Comparison of ENCODE assay signal across 8 cellular contexts in the genomic region with DNA sequence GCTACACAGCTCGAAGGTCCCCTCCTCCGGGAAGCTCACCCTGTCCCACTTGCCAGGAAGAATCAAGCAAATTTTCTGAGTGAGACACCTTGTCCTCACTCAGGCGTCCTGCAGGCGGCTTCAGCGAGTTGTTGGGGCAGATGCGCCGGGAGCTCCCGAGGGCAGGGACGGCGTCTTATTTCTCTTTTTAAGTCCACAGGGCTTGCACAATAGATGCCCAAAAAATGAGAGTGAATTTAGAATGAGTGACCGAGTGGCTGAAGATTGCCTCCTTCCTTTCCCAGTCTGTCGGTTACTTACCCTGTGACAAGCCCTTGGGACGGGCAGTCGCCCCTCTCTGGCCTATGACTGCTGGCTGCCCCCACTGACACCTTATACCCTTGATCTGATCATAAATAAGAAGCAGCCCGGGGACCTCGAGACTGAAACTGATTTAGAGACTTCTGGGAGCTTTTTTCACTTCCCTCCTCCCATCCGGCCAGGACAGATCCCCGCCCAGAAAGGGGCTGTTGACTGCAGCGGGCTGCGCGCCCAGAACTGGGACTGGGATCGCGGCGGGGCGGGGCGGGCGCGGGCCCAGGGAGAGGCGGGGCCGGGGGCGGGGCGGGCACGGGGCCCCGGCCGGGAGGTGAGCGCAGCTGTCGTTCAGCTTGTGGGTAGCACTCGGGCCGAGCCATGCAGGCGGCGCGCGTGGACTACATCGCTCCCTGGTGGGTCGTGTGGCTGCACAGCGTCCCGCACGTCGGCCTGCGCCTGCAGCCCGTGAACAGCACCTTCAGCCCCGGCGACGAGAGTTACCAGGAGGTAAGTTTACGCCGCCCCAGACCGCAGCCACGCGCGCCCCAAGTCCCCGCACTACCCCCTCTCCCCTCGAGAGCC. TPM values are rescaled to one million over a fixed set of nuclear protein-coding genes. Genes with fewer than 3 reads are reported as not detected.
A peak's percentile ranks its signal among the peaks of the same experiment; 100 is the strongest.
DNase-seq lines count a peak whose midpoint lies in the region; ATAC-seq and TF ChIP-seq lines count a peak whose summit lies in the region.

A gene with protein sequence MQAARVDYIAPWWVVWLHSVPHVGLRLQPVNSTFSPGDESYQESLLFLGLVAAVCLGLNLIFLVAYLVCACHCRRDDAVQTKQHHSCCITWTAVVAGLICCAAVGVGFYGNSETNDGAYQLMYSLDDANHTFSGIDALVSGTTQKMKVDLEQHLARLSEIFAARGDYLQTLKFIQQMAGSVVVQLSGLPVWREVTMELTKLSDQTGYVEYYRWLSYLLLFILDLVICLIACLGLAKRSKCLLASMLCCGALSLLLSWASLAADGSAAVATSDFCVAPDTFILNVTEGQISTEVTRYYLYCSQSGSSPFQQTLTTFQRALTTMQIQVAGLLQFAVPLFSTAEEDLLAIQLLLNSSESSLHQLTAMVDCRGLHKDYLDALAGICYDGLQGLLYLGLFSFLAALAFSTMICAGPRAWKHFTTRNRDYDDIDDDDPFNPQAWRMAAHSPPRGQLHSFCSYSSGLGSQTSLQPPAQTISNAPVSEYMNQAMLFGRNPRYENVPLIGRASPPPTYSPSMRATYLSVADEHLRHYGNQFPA (plus strand): TSS at position 659 of the 879 bp plus-strand sequence. CDS start 17 bp downstream, at position 676.

- H3K27ac ChIP-seq in HUES48 (ENCODE audit: low read depth, low read length) = peak within 1 kb of the TSS; percentile 21
- peak within 1 kb of the TSS; percentile 61 to 67 for H3K27ac ChIP-seq in mucosa of rectum (ENCODE audit: low read depth in 2 of 2, low read length in 2 of 2)

- no TSS peak for BruUV-seq in Calu3 (replicated peaks; lab: Mats Ljungman, UMichigan)

- peak; percentile 82 for DNase-seq in Calu3
- DNase-seq in OCI-M1 (lab: John Stamatoyannopoulos, UW) = peak; percentile 95
- DNase-seq in activated T-cell treated with anti-CD3 and anti-CD28 coated beads for 4 hours = peak; percentile 44
- DNase-seq in epithelial cell of proximal tubule (ENCODE audit: low read depth) = no peak
- DNase-seq in stimulated activated CD8-positive, alpha-beta memory T cell treated with anti-CD3 and anti-CD28 coated beads, Interleukin-7, amount 100 ng/mL, for 1 hour (ENCODE audit: low read depth in 2 of 2) = peak; percentile 36 to 42

- CTCF ChIA-PET in Calu3 (lab: Charles Lee) = interaction anchor here (1.1 to 1.4 kb wide), 2 partner anchors 13 to 83 kb away, joined by 3 to 7 read pairs; no protein-coding TSS in a partner anchor

- H3K9ac ChIP-seq in HUES48 (ENCODE audit: low read depth, low read length) (peak within 1 kb of the TSS; percentile 48), mucosa of rectum (ENCODE audit: low read depth in 1 of 2, low read length in 2 of 2) (peak within 1 kb of the TSS; percentile 52 to 82)

- H3K4me3 ChIP-seq in HUES48 (ENCODE audit: low read depth, low read length) (peak within 1 kb of the TSS; percentile 71), epithelial cell of proximal tubule (ENCODE audit: low read depth, low read length) (peak within 1 kb of the TSS; percentile 68), mucosa of rectum (ENCODE audit: low read length in 2 of 2) (peak within 1 kb of the TSS; percentile 81)

- H3K27me3 Mint-ChIP-seq in Calu3 (ENCODE audit: unreplicated experiment) = peaks cover 61% of the 10 kb centered on the region

- H3K9me3 ChIP-seq in HUES48 (ENCODE audit: control insufficient read depth, insufficient read depth, low read length) = no peaks in the 10 kb centered on the region
- H3K9me3 ChIP-seq in mucosa of rectum (ENCODE audit: control insufficient read depth in 2 of 2, low read length in 2 of 2) = no peaks in the 10 kb centered on the region

- H3K36me3 ChIP-seq in HUES48 (ENCODE audit: control insufficient read depth, insufficient read depth, low read length) (peaks cover 22% of the 10 kb centered on the region), mucosa of rectum (ENCODE audit: control insufficient read depth in 2 of 2, insufficient read depth in 2 of 2, low read length in 2 of 2) (peaks cover 14 to 21% of the 10 kb centered on the region in 2 donors)

- intact Hi-C loops in Calu3 (cut with micrococcal nuclease; ENCODE audit: unreplicated experiment) = loop anchor here (5.0 kb wide), 1 partner anchor 69 kb away; no protein-coding TSS in a partner anchor

- H3K27me3 ChIP-seq in HUES48 (ENCODE audit: control insufficient read depth, insufficient read depth, low read length) (peaks cover 33% of the 10 kb centered on the region), mucosa of rectum (ENCODE audit: control insufficient read depth in 2 of 2, insufficient read depth in 2 of 2, low read length in 2 of 2) (peaks cover 7 to 8% of the 10 kb centered on the region in 2 donors)

- no peaks in the 10 kb centered on the region for H3K9me3 Mint-ChIP-seq in Calu3 (ENCODE audit: low read depth, unreplicated experiment)

- H3K4me3 Mint-ChIP-seq in Calu3 (ENCODE audit: low read depth, unreplicated experiment) = peak within 1 kb of the TSS; percentile 70

- H3K4me1 ChIP-seq in HUES48 (ENCODE audit: control insufficient read depth, insufficient read depth, low read length) (peaks cover 25% of the 10 kb centered on the region), mucosa of rectum (ENCODE audit: control insufficient read depth in 2 of 2, insufficient read depth in 2 of 2, low read length in 2 of 2) (peaks cover 19 to 35% of the 10 kb centered on the region in 2 donors)

- ATAC-seq in GM21381 (IDR thresholded peaks at IDR 0.05; ENCODE audit: unreplicated experiment) = peak; percentile 60

- peaks cover 8% of the 10 kb centered on the region for H3K4me1 Mint-ChIP-seq in Calu3 (ENCODE audit: low read depth, unreplicated experiment)

- peak within 1 kb of the TSS; percentile 56 for H3K27ac Mint-ChIP-seq in Calu3 (ENCODE audit: unreplicated experiment)

- H3K36me3 Mint-ChIP-seq in Calu3 (ENCODE audit: insufficient read depth, unreplicated experiment) = peaks cover 50% of the 10 kb centered on the region

- TF ChIP-seq CTCF in Calu3 (IDR thresholded peaks at IDR 0.05; ENCODE audit: unreplicated experiment) (no peak), epithelial cell of proximal tubule (conservative IDR thresholded peaks at IDR 0.05; ENCODE audit: low read depth, low read length) (peak; percentile 37)

RNA-seq across cellular contexts. Expression of the gene that starts here (rescaled TPM):
- 0.28 and 0.81 TPM in 2 replicates for total RNA-seq in Calu3 (2022)
- total RNA-seq in epithelial cell of proximal tubule = 0.29 and 1.2 TPM in 2 replicates

Comparison
In these comparisons a context has a peak if more than half of its experiments do, and no peak if none do; other contexts are left out.
1. Peak in DNase-seq in Calu3; RNA of the gene not detected or under 1 TPM.